ENCODE assay signal across 23 cellular contexts in the genomic region with DNA sequence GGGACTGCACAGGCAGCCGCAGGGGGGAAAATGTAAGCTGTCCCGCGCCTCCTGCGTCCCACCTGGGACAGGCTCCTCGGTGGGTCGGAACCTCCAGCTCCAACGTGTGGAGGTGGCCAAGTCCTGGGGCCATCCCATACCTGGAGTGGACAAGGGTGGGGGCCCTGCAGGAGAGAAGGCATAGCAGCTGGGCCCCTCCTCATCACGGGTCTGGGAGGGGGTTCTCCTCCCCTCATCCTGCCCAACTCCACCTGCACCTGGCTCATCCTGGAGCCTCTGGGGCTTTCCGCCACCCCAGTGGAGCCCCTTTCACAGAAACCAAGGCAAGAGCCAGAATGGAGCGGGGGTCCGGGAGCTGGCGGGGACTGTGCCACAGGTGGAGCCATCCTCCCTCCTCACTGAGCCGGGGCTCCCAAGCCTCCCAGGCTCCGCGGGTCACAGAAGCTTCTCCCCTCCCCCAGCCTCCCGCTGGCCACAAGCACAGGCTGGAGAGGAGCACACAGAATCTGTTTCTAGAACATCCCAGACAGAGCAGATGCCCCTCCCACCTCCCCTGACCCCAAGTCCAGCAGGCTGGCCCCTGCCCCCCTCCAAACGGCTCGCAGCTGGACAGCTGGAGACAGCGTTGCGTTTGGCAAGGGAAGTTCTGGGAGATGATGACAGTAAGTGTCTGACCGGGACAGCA.
A peak's percentile ranks its signal among the peaks of the same experiment; 100 is the strongest.
DNase-seq lines count a peak whose midpoint lies in the region; ATAC-seq and TF ChIP-seq lines count a peak whose summit lies in the region.
"Had no signal": no experiment of that assay in that cellular context is flagged by ENCODE, and none has a peak within 500 bp of the region (broad histone marks: within the 10 kb centered on the region; RNA-seq: fewer than 3 reads in every experiment).

No MANE protein-coding gene starts in this region.

- no peak overlapping the region for H3K27ac Mint-ChIP-seq in GM23338
- H3K27ac Mint-ChIP-seq in neural progenitor cell = peak overlapping the region; percentile 57
- H3K27ac Mint-ChIP-seq: activated CD4-positive, alpha-beta T cell treated with anti-CD3 and anti-CD28 coated beads, Interleukin-2, amount 10 ng/mL, durations not matched to agents 7 days and 5 days; CD8-positive, alpha-beta memory T cell; stimulated activated naive CD8-positive, alpha-beta T cell treated with anti-CD3 and anti-CD28 coated beads, Interleukin-15, amount 100 ng/mL, for 72 hours; type B pancreatic cell had no signal

- no peaks in the 10 kb centered on the region for H3K36me3 Mint-ChIP-seq in GM23338 (ENCODE audit: low read depth)
- H3K36me3 Mint-ChIP-seq in neural progenitor cell = no peaks in the 10 kb centered on the region
- H3K36me3 Mint-ChIP-seq: CD8-positive, alpha-beta memory T cell; type B pancreatic cell had no signal

- H3K4me1 Mint-ChIP-seq in GM23338 (peaks cover 16% of the 10 kb centered on the region), neural progenitor cell (peaks cover 15% of the 10 kb centered on the region)
- H3K4me1 Mint-ChIP-seq: activated CD4-positive, alpha-beta T cell treated with anti-CD3 and anti-CD28 coated beads, Interleukin-2, amount 10 ng/mL, durations not matched to agents 7 days and 5 days; CD8-positive, alpha-beta memory T cell; stimulated activated naive CD8-positive, alpha-beta T cell treated with anti-CD3 and anti-CD28 coated beads, Interleukin-15, amount 100 ng/mL, for 72 hours had no signal

- H3F3A ChIP-seq in GM23338 (replicated peaks; ENCODE audit: low read depth) = no peaks in the 10 kb centered on the region
- H3F3A ChIP-seq in neural progenitor cell (ENCODE audit: low read depth) = no peaks in the 10 kb centered on the region

- H3K4me1 ChIP-seq in GM23338 (ENCODE audit: insufficient read depth) (no peaks in the 10 kb centered on the region), adrenal gland (replicated peaks in 1 of 2) (peaks cover 0 to 4% of the 10 kb centered on the region in 2 donors), neural progenitor cell (peaks cover 25% of the 10 kb centered on the region)
- H3K4me1 ChIP-seq: HAP-1 had no signal

- intact Hi-C loops in adrenal gland (cut with DNase I) = no loop called here

- TF ChIP-seq CTCF in GM23338 (conservative IDR thresholded peaks at IDR 0.05; ENCODE audit: low read depth in 2 of 2) = no peak
- TF ChIP-seq CTCF in adrenal gland (IDR thresholded peaks at IDR 0.05) = no peak
- no peak for TF ChIP-seq CTCF in neural progenitor cell (IDR thresholded peaks at IDR 0.05)

- H3K27me3 Mint-ChIP-seq in GM23338 (ENCODE audit: insufficient read depth, low read depth, poor library complexity) (peaks cover 4% of the 10 kb centered on the region), neural progenitor cell (ENCODE audit: insufficient read depth, low read depth) (peaks cover 3% of the 10 kb centered on the region)
- H3K27me3 Mint-ChIP-seq: activated CD4-positive, alpha-beta T cell treated with anti-CD3 and anti-CD28 coated beads, Interleukin-2, amount 10 ng/mL, durations not matched to agents 7 days and 5 days; CD8-positive, alpha-beta memory T cell; stimulated activated naive CD8-positive, alpha-beta T cell treated with anti-CD3 and anti-CD28 coated beads, Interleukin-15, amount 100 ng/mL, for 72 hours; type B pancreatic cell had no signal

- H3K27ac ChIP-seq in GM23338 (ENCODE audit: low read depth) (no peak overlapping the region), adrenal gland (peak overlapping the region in 1 of 5 donors; percentile 45), neural progenitor cell (no peak overlapping the region)

- H3K9me3 ChIP-seq in adrenal gland (replicated peaks in 1 of 3) (no peaks in the 10 kb centered on the region), neural progenitor cell (ENCODE audit: low read depth) (no peaks in the 10 kb centered on the region)
- H3K9me3 ChIP-seq: breast epithelium, HAP-1 had no signal

- peak; percentile 9 for ATAC-seq in GM23338
- ATAC-seq in GM19452 (IDR thresholded peaks at IDR 0.05; ENCODE audit: unreplicated experiment) = no peak
- no peak for ATAC-seq in HG03342 (IDR thresholded peaks at IDR 0.05; ENCODE audit: unreplicated experiment)
- ATAC-seq in GM18873 (IDR thresholded peaks at IDR 0.05; ENCODE audit: low FRiP score, unreplicated experiment) = no peak
- ATAC-seq: stimulated activated naive CD8-positive, alpha-beta T cell treated with anti-CD3 and anti-CD28 coated beads, Interleukin-15, amount 100 ng/mL, for 72 hours had no signal

- no peaks in the 10 kb centered on the region for H3K36me3 ChIP-seq in GM23338 (ENCODE audit: insufficient read depth)
- no peaks in the 10 kb centered on the region for H3K36me3 ChIP-seq in adrenal gland (replicated peaks in 1 of 2)
- no peaks in the 10 kb centered on the region for H3K36me3 ChIP-seq in neural progenitor cell
- H3K36me3 ChIP-seq: breast epithelium, HAP-1 had no signal

- H3K27me3 ChIP-seq in GM23338 (ENCODE audit: insufficient read depth) (no peaks in the 10 kb centered on the region), adrenal gland (no peaks in the 10 kb centered on the region), neural progenitor cell (no peaks in the 10 kb centered on the region)
- H3K27me3 ChIP-seq: breast epithelium had no signal

- H4K20me1 ChIP-seq in GM23338 (replicated peaks; ENCODE audit: insufficient read depth) (no peaks in the 10 kb centered on the region), neural progenitor cell (ENCODE audit: low read depth) (peaks cover 64% of the 10 kb centered on the region)

- H3K9me2 ChIP-seq in GM23338 (ENCODE audit: insufficient read depth) = no peaks in the 10 kb centered on the region

- H3K4me3 Mint-ChIP-seq in GM23338 = no peak overlapping the region
- no peak overlapping the region for H3K4me3 Mint-ChIP-seq in neural progenitor cell
- H3K4me3 Mint-ChIP-seq: activated CD4-positive, alpha-beta T cell treated with anti-CD3 and anti-CD28 coated beads, Interleukin-2, amount 10 ng/mL, durations not matched to agents 7 days and 5 days; CD8-positive, alpha-beta memory T cell; stimulated activated naive CD8-positive, alpha-beta T cell treated with anti-CD3 and anti-CD28 coated beads, Interleukin-15, amount 100 ng/mL, for 72 hours; type B pancreatic cell had no signal

- no peak overlapping the region for H3K4me3 ChIP-seq in GM23338
- H3K4me3 ChIP-seq in adrenal gland = no peak overlapping the region
- no peak overlapping the region for H3K4me3 ChIP-seq in neural progenitor cell
- H3K4me3 ChIP-seq: breast epithelium, HAP-1 had no signal

- no peak overlapping the region for H2AFZ ChIP-seq in GM23338
- no peak overlapping the region for H2AFZ ChIP-seq in neural progenitor cell (replicated peaks)

- DNase-seq in GM23338 (ENCODE audit: low spot score) = no peak
- peak in 5 of 7 donors; percentile 9 to 61 (median 31) for DNase-seq in adrenal gland
- DNase-seq in islet precursor cell = peak; percentile 74
- peak; percentile 50 for DNase-seq in neural progenitor cell (ENCODE audit: low spot score)
- DNase-seq in mucosa of gallbladder (ENCODE audit: low spot score) = no peak
- DNase-seq: activated CD4-positive, alpha-beta T cell treated with anti-CD3 and anti-CD28 coated beads, Interleukin-2, amount 10 ng/mL, durations not matched to agents 7 days and 5 days; activated effector memory CD4-positive, alpha-beta T cell treated with Interleukin-2 at 50 U/mL for 16 hours; CD8-positive, alpha-beta memory T cell; DMS53; foreskin melanocyte; hypothalamus; kidney glomerular epithelial cell; NCI-H1105 treated with DMSO at 0.1 percent for 48 hours; NCI-H524; Right ventricle myocardium superior; stimulated activated CD4-positive, alpha-beta T cell treated with anti-CD3 and anti-CD28 coated beads, Interleukin-4, amount 100 ng/mL, for 24 hours; stimulated activated naive CD8-positive, alpha-beta T cell treated with anti-CD3 and anti-CD28 coated beads, Interleukin-15, amount 100 ng/mL, for 72 hours had no signal

- 13 to 58% (median 56%) methylated on average over 3 to 21 of the region's 21 CpGs for WGBS in adrenal gland, 4 donors

- no peak overlapping the region for H3K9ac ChIP-seq in neural progenitor cell

- H3K79me2 ChIP-seq in GM23338 (replicated peaks; ENCODE audit: insufficient read depth) = no peaks in the 10 kb centered on the region
- no peaks in the 10 kb centered on the region for H3K79me2 ChIP-seq in neural progenitor cell (ENCODE audit: low read depth)

- H3K4me2 ChIP-seq in GM23338 (no peak overlapping the region), neural progenitor cell (no peak overlapping the region)

- TF ChIP-seq POLR2A in adrenal gland (IDR thresholded peaks at IDR 0.05) = no peak

- no peaks in the 10 kb centered on the region for H3K9me3 Mint-ChIP-seq in GM23338
- H3K9me3 Mint-ChIP-seq in neural progenitor cell = no peaks in the 10 kb centered on the region
- H3K9me3 Mint-ChIP-seq: activated CD4-positive, alpha-beta T cell treated with anti-CD3 and anti-CD28 coated beads, Interleukin-2, amount 10 ng/mL, durations not matched to agents 7 days and 5 days; CD8-positive, alpha-beta memory T cell; stimulated activated naive CD8-positive, alpha-beta T cell treated with anti-CD3 and anti-CD28 coated beads, Interleukin-15, amount 100 ng/mL, for 72 hours; type B pancreatic cell had no signal

TF ChIP-seq in GM23338, 12 proteins besides CTCF, POLR2A, EP300 and RAD21 (continues in another document):
- TF ChIP-seq REST (IDR thresholded peaks at IDR 0.05; ENCODE audit: unreplicated experiment) (no peak), EZH2 (IDR thresholded peaks at IDR 0.05; ENCODE audit: low read depth, unreplicated experiment) (no peak)

Comparison
In these comparisons a context has a peak if more than half of its experiments do, and no peak if none do; other contexts are left out.
1. DNase-seq: peak in adrenal gland (5 of 7), islet precursor cell (single experiment) and neural progenitor cell (single experiment); none in GM23338 (single experiment) and mucosa of gallbladder (single experiment).